8 cellular contexts compared by ENCODE assay signal in genomic region chr1:23691499-23692307, GRCh38.
DNase-seq lines count a peak whose midpoint lies in the region; ATAC-seq and TF ChIP-seq lines count a peak whose summit lies in the region.

RPL11 (plus strand) TSS chr1:23691806; CDS start chr1:23691824, 18 bp downstream.

- peak; percentile 97 for TF ChIP-seq POLR2A in GM19193 (IDR thresholded peaks at IDR 0.05; ENCODE audit: extremely low read depth, insufficient read depth, insufficient read length)

- peak; percentile 86 for ATAC-seq in HG03439 (IDR thresholded peaks at IDR 0.05; ENCODE audit: unreplicated experiment)

- DNase-seq in Ammon's horn (ENCODE audit: low spot score) (peak; percentile 96), NCI-H510A treated with DMSO at 0.1 percent for 48 hours (lab: John Stamatoyannopoulos, UW) (peak; percentile 94), kidney tubule cell (ENCODE audit: low spot score) (peak; percentile 96)
- peak; percentile 87 to 88 for DNase-seq in activated CD4-positive, alpha-beta T cell treated with anti-CD3 and anti-CD28 coated beads for 4 hours
- DNase-seq in stimulated activated CD4-positive, alpha-beta T cell treated with anti-CD3 and anti-CD28 coated beads, Interleukin-1b, Interleukin-23, amount 100 ng/mL, for 24 hours (ENCODE audit: low read depth in 4 of 4, low spot score in 1 of 4): peak; percentile 61 to 83 (median 71)

- peak within 1 kb of the TSS; percentile 79 for H3K27ac ChIP-seq in cingulate gyrus (ENCODE audit: low read depth, low read length)

Comparison
In these comparisons a context has a peak if more than half of its experiments do, and no peak if none do; other contexts are left out.
1. Peak in every context shown above with its lines: DNase-seq, ATAC-seq and H3K27ac ChIP-seq.